Comparison of ENCODE assay signal across 18 cellular contexts in genomic region chr1:208205216-208206013, GRCh38. TPM values are rescaled to one million over a fixed set of nuclear protein-coding genes. Genes with fewer than 3 reads are reported as not detected.
DNase-seq lines count a peak whose midpoint lies in the region; ATAC-seq, FAIRE-seq and TF ChIP-seq lines count a peak whose summit lies in the region.
"Had no signal": no experiment of that assay in that cellular context is flagged by ENCODE, and none has a peak within 500 bp of the region (broad histone marks: within the 10 kb centered on the region; RNA-seq: fewer than 3 reads in every experiment).

No MANE protein-coding gene starts in this region.

- no peak overlapping the region for H3K4me2 ChIP-seq in neuronal stem cell (ENCODE audit: insufficient read depth, low read length, poor library complexity, severe bottlenecking)

- no CpG with 5 or more reads among the region's 5 CpGs for WGBS in neuronal stem cell (ENCODE audit: extremely low coverage in 2 of 2, insufficient read length in 2 of 2, insufficient replicate concordance in 1 of 2), 2 donors
- WGBS in transverse colon (ENCODE audit: low coverage in 1 of 2), 2 donors = 53 to 56% methylated on average over 3 to 5 of the region's 5 CpGs

- H3K4me1 ChIP-seq in colonic mucosa = peaks cover 13% of the 10 kb centered on the region
- H3K4me1 ChIP-seq in neuronal stem cell (ENCODE audit: control insufficient read depth in 2 of 2, insufficient read depth in 1 of 2, low read depth in 1 of 2, low read length in 2 of 2) = peaks cover 11 to 20% of the 10 kb centered on the region in 2 donors
- peaks cover 29 to 77% (median 52%) of the 10 kb centered on the region in 4 donors for H3K4me1 ChIP-seq in transverse colon
- peaks cover 17 to 22% of the 10 kb centered on the region in 2 donors for H3K4me1 ChIP-seq in kidney (ENCODE audit: control insufficient read depth in 1 of 2, insufficient read depth in 1 of 2, low read depth in 1 of 2, low read length in 2 of 2)

- TF ChIP-seq POLR2A in transverse colon (IDR thresholded peaks at IDR 0.05) = no peak

- no peaks in the 10 kb centered on the region for H3K4me1 Mint-ChIP-seq in stimulated activated naive CD8-positive, alpha-beta T cell treated with anti-CD3 and anti-CD28 coated beads, Interleukin-15, amount 100 ng/mL, for 72 hours
- H3K4me1 Mint-ChIP-seq: IgD-negative memory B cell had no signal

- no peak overlapping the region for H2BK120ac ChIP-seq in neuronal stem cell (ENCODE audit: low read depth, low read length)

- no peaks in the 10 kb centered on the region for H3K9me3 Mint-ChIP-seq in stimulated activated naive CD8-positive, alpha-beta T cell treated with anti-CD3 and anti-CD28 coated beads, Interleukin-15, amount 100 ng/mL, for 72 hours
- H3K9me3 Mint-ChIP-seq: activated naive CD4-positive, alpha-beta T cell treated with anti-CD3 and anti-CD28 coated beads, Interleukin-2, amount 50 U/mL, for 72 hours; CD8-positive, alpha-beta T cell; IgD-negative memory B cell; natural killer cell treated with Interleukin-12 subunit alpha and Interleukin-12 subunit beta and Interleukin-15 and Interleukin-18, amount 100 ng/mL, for 72 hours had no signal

- TF ChIP-seq CTCF in colonic mucosa (IDR thresholded peaks at IDR 0.05) (no peak), transverse colon (IDR thresholded peaks at IDR 0.05) (no peak), kidney (IDR thresholded peaks at IDR 0.05; ENCODE audit: borderline replicate concordance, extremely low read depth, insufficient read depth) (no peak)

- H3K18ac ChIP-seq in neuronal stem cell (ENCODE audit: low read length) = peak overlapping the region; percentile 7

- no peak overlapping the region for H2BK15ac ChIP-seq in neuronal stem cell (ENCODE audit: low read length)

- H3K27ac Mint-ChIP-seq in stimulated activated naive CD8-positive, alpha-beta T cell treated with anti-CD3 and anti-CD28 coated beads, Interleukin-15, amount 100 ng/mL, for 72 hours = no peak overlapping the region
- H3K27ac Mint-ChIP-seq: activated naive CD4-positive, alpha-beta T cell treated with anti-CD3 and anti-CD28 coated beads, Interleukin-2, amount 50 U/mL, for 72 hours; CD8-positive, alpha-beta T cell; IgD-negative memory B cell; natural killer cell treated with Interleukin-12 subunit alpha and Interleukin-12 subunit beta and Interleukin-15 and Interleukin-18, amount 100 ng/mL, for 72 hours had no signal

- no peak overlapping the region for H2AFZ ChIP-seq in neuronal stem cell (ENCODE audit: low read length)

- H3K4me3 Mint-ChIP-seq in stimulated activated naive CD8-positive, alpha-beta T cell treated with anti-CD3 and anti-CD28 coated beads, Interleukin-15, amount 100 ng/mL, for 72 hours = no peak overlapping the region
- H3K4me3 Mint-ChIP-seq: CD8-positive, alpha-beta T cell; IgD-negative memory B cell; natural killer cell treated with Interleukin-12 subunit alpha and Interleukin-12 subunit beta and Interleukin-15 and Interleukin-18, amount 100 ng/mL, for 72 hours had no signal

- H3K14ac ChIP-seq in neuronal stem cell (ENCODE audit: low read length) = no peak overlapping the region

- no peaks in the 10 kb centered on the region for H3K36me3 ChIP-seq in colonic mucosa
- peaks cover 0 to 2% of the 10 kb centered on the region in 2 donors for H3K36me3 ChIP-seq in neuronal stem cell (replicated peaks in 1 of 2; ENCODE audit: control insufficient read depth in 2 of 2, insufficient read depth in 2 of 2, low read length in 2 of 2)
- H3K36me3 ChIP-seq in transverse colon = no peaks in the 10 kb centered on the region
- H3K36me3 ChIP-seq in kidney (ENCODE audit: control insufficient read depth in 1 of 2, insufficient read depth in 2 of 2, low read length in 2 of 2) = no peaks in the 10 kb centered on the region

- FAIRE-seq in kidney (lab: Jason Lieb, UNC) = no peak
- FAIRE-seq: A204.1, bronchial epithelial cell had no signal

- no peak overlapping the region for H2AK5ac ChIP-seq in neuronal stem cell (ENCODE audit: low read depth, low read length)

- peak overlapping the region; percentile 78 for H3K27ac ChIP-seq in colonic mucosa
- no peak overlapping the region for H3K27ac ChIP-seq in neuronal stem cell (replicated peaks; ENCODE audit: low read length)
- H3K27ac ChIP-seq in transverse colon = peak overlapping the region; percentile 84 to 89 (median 84)
- H3K27ac ChIP-seq in kidney (ENCODE audit: low read depth in 2 of 2, low read length in 2 of 2) = no peak overlapping the region

- ATAC-seq in stimulated activated naive CD8-positive, alpha-beta T cell treated with anti-CD3 and anti-CD28 coated beads, Interleukin-15, amount 100 ng/mL, for 72 hours = no peak
- ATAC-seq: activated naive CD4-positive, alpha-beta T cell treated with anti-CD3 and anti-CD28 coated beads, Interleukin-2, amount 50 U/mL, for 72 hours; CD8-positive, alpha-beta T cell; natural killer cell treated with Interleukin-12 subunit alpha and Interleukin-12 subunit beta and Interleukin-15 and Interleukin-18, amount 100 ng/mL, for 72 hours had no signal

- no peaks in the 10 kb centered on the region for H3K27me3 ChIP-seq in colonic mucosa
- H3K27me3 ChIP-seq in neuronal stem cell (ENCODE audit: control insufficient read depth in 3 of 3, insufficient read depth in 3 of 3, low read depth in 1 of 3, low read length in 3 of 3) = no peaks in the 10 kb centered on the region
- no peaks in the 10 kb centered on the region for H3K27me3 ChIP-seq in transverse colon

- H3K79me1 ChIP-seq in neuronal stem cell (ENCODE audit: low read depth, low read length) = no peaks in the 10 kb centered on the region

- no peak overlapping the region for H2BK5ac ChIP-seq in neuronal stem cell (ENCODE audit: low read length)

- H3K23ac ChIP-seq in neuronal stem cell (ENCODE audit: low read depth, low read length, poor library complexity) = no peak overlapping the region

- H3K4me3 ChIP-seq in colonic mucosa (no peak overlapping the region), neuronal stem cell (ENCODE audit: low read length in 2 of 2) (no peak overlapping the region), transverse colon (no peak overlapping the region), kidney (ENCODE audit: low read length in 2 of 2) (no peak overlapping the region)

- H3K27me3 Mint-ChIP-seq in stimulated activated naive CD8-positive, alpha-beta T cell treated with anti-CD3 and anti-CD28 coated beads, Interleukin-15, amount 100 ng/mL, for 72 hours = no peaks in the 10 kb centered on the region
- H3K27me3 Mint-ChIP-seq: natural killer cell treated with Interleukin-12 subunit alpha and Interleukin-12 subunit beta and Interleukin-15 and Interleukin-18, amount 100 ng/mL, for 72 hours had no signal

- intact Hi-C loops in colonic mucosa (cut with DNase I) (no loop called here), transverse colon (cut with DNase I; ENCODE audit: low total_unique reads) (no loop called here), kidney (cut with DNase I) (no loop called here)

- H3K9me3 ChIP-seq in colonic mucosa = no peaks in the 10 kb centered on the region
- H3K9me3 ChIP-seq in neuronal stem cell (replicated peaks in 1 of 2; ENCODE audit: control insufficient read depth in 2 of 2, insufficient read depth in 1 of 2, low read depth in 1 of 2, low read length in 2 of 2) = peaks cover 0 to 1% of the 10 kb centered on the region in 2 donors
- H3K9me3 ChIP-seq in transverse colon = no peaks in the 10 kb centered on the region
- no peaks in the 10 kb centered on the region for H3K9me3 ChIP-seq in kidney (ENCODE audit: control insufficient read depth in 1 of 2, low read length in 2 of 2)

- no peak for TF ChIP-seq EP300 in transverse colon (IDR thresholded peaks at IDR 0.05; ENCODE audit: low read depth)

- H2BK12ac ChIP-seq in neuronal stem cell (ENCODE audit: low read length) = peak overlapping the region; percentile 51

- H3K9ac ChIP-seq in colonic mucosa (ENCODE audit: low read depth in 2 of 2, low read length in 2 of 2) (peak overlapping the region in 1 of 2 donors; percentile 70), neuronal stem cell (ENCODE audit: low read depth, low read length, poor library complexity) (no peak overlapping the region), kidney (ENCODE audit: low read length in 2 of 2) (no peak overlapping the region)

- H3K4ac ChIP-seq in neuronal stem cell (ENCODE audit: low read length) = no peak overlapping the region

- H4K8ac ChIP-seq in neuronal stem cell (ENCODE audit: low read depth, low read length) = no peak overlapping the region

- in situ Hi-C loops in transverse colon (cut with MboI; ENCODE audit: low pct_ligation_motif_present in 1 of 4, low pct_unique_long_range_greater_than_20kb in 1 of 4, low sequenced_read_pairs in 3 of 4) = no loop called here

- no peak overlapping the region for H4K91ac ChIP-seq in neuronal stem cell (ENCODE audit: low read depth, low read length, poor library complexity)

- DNase-seq in DMS53 (lab: John Stamatoyannopoulos, UW) (peak; percentile 56), DMS53 treated with DMSO at 0.1 percent for 48 hours (lab: John Stamatoyannopoulos, UW; ENCODE audit: unreplicated experiment) (no peak), colonic mucosa (peak; percentile 70), neuronal stem cell (ENCODE audit: low spot score) (no peak), transverse colon (peak; percentile 67), NCI-H526 treated with DMSO at 0.1 percent for 48 hours (lab: John Stamatoyannopoulos, UW) (no peak), kidney (no peak)
- no peak for DNase-seq in stimulated activated naive CD8-positive, alpha-beta T cell treated with anti-CD3 and anti-CD28 coated beads, Interleukin-15, amount 100 ng/mL, for 72 hours
- DNase-seq: activated T-cell treated with anti-CD3 and anti-CD28 coated beads for 4 hours; CD8-positive, alpha-beta T cell; effector CD8-positive, alpha-beta T cell; NCI-H524 treated with DMSO at 0.1 percent for 48 hours; stimulated activated CD4-positive, alpha-beta T cell treated with anti-CD3 and anti-CD28 coated beads, Interleukin-15, amount 100 ng/mL, for 24 hours had no signal

RNA-seq across cellular contexts. Expression of gene PLXNA2, which starts 38.8 kb away (rescaled TPM):
- total RNA-seq in colonic mucosa (10 to 100 TPM; 46.1 to 81.6 TPM), transverse colon (100 to 1,000 TPM in 1 of 4 donors, 10 to 100 TPM in 3; 77.4 to 140 (median 85.5) TPM), kidney (27.9 TPM)
- 1.2 TPM for polyA plus RNA-seq in neuronal stem cell (2013, experiment 1 of 2)
- 1.1 TPM for polyA plus RNA-seq in neuronal stem cell (2013, experiment 2 of 2)
- 2.4 TPM for polyA plus RNA-seq in kidney (ENCODE audit: insufficient read depth, low read depth, low replicate concordance)

Comparison
In these comparisons a context has a peak if more than half of its experiments do, and no peak if none do; other contexts are left out.
1. DNase-seq: peak in DMS53 (single experiment), colonic mucosa (single experiment) and transverse colon (single experiment); none in DMS53 treated with DMSO at 0.1 percent for 48 hours (single experiment), neuronal stem cell (single experiment), NCI-H526 treated with DMSO at 0.1 percent for 48 hours (single experiment), kidney (single experiment) and stimulated activated naive CD8-positive, alpha-beta T cell treated with anti-CD3 and anti-CD28 coated beads, Interleukin-15, amount 100 ng/mL, for 72 hours (0 of 2).
2. H3K27ac ChIP-seq: peak in colonic mucosa (single experiment) and transverse colon (4 of 4); none in neuronal stem cell (single experiment) and kidney (0 of 2).